23 cellular contexts compared by ENCODE assay signal in the genomic region with DNA sequence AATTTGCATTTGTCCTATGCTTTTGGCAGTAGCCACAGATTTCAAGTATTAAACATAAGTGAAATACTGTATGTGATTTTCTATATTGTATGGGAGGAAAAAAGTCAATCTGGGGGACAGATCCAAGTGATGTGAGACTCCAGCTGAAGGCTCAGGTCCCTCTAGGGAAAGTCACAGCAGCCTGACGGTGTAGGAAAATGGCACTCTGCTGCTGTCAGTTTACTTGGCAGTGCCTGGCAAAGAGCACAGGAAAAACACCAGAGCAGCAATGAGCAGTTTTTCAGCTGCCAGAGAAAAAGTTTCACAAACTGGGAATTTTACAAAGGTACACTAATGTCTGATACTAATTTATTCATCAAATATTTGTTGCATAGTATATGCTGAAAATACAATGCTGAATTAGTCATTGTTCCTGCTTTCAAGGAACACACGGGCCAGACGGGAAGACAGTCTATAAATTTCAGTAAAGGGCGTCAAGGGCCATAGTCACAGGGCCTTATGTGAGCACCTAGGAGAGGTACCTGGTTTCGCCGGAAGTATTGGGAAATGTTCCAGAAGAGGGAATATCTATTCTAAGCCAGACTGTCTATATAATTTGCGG.
"Had no signal": no experiment of that assay in that cellular context is flagged by ENCODE, and none has a peak within 500 bp of the region (broad histone marks: within the 10 kb centered on the region; RNA-seq: fewer than 3 reads in every experiment).

No MANE protein-coding gene starts in this region.

- H3K27ac ChIP-seq: esophagus muscularis mucosa, lower lobe of right lung, neutrophil, ovary, prostate gland, thyroid gland had no signal

- H3K4me3 Mint-ChIP-seq: activated CD4-positive, alpha-beta memory T cell treated with anti-CD3 and anti-CD28 coated beads, Interleukin-2, amount 10 ng/mL, durations not matched to agents 7 days and 5 days; activated CD4-positive, alpha-beta T cell treated with anti-CD3 and anti-CD28 coated beads, Interleukin-2, amount 10 ng/mL, durations not matched to agents 24 days and 14 days; activated CD8-positive, alpha-beta memory T cell treated with anti-CD3 and anti-CD28 coated beads, Interleukin-2, amount 10 ng/mL, durations not matched to agents 7 days and 5 days; activated naive CD4-positive, alpha-beta T cell treated with anti-CD3 and anti-CD28 coated beads, Interleukin-2, amount 10 ng/mL, durations not matched to agents 7 days and 5 days; mesothelial cell of epicardium; naive thymus-derived CD8-positive, alpha-beta T cell; stimulated activated naive CD8-positive, alpha-beta T cell treated with anti-CD3 and anti-CD28 coated beads, Interleukin-15, Interleukin-2, amounts not matched to agents 100 ng/mL and 50 ng/mL, for 24 hours had no signal

- H3K4me1 ChIP-seq: esophagus muscularis mucosa, lower lobe of right lung, prostate gland had no signal

- DNase-seq: activated CD4-positive, alpha-beta memory T cell treated with anti-CD3 and anti-CD28 coated beads, Interleukin-2, amount 10 ng/mL, durations not matched to agents 7 days and 5 days; activated CD4-positive, alpha-beta T cell treated with anti-CD3 and anti-CD28 coated beads, Interleukin-2, amount 10 ng/mL, durations not matched to agents 24 days and 14 days; activated CD8-positive, alpha-beta memory T cell treated with anti-CD3 and anti-CD28 coated beads, Interleukin-2, amount 10 ng/mL, durations not matched to agents 7 days and 5 days; activated effector memory CD4-positive, alpha-beta T cell treated with anti-CD3 and anti-CD28 coated beads, Interleukin-2, amount 50 U/mL, for 16 hours; activated naive CD4-positive, alpha-beta T cell treated with anti-CD3 and anti-CD28 coated beads, Interleukin-2, amount 10 ng/mL, durations not matched to agents 7 days and 5 days; activated T-cell treated with anti-CD3 and anti-CD28 coated beads for 4 hours; amygdala; effector CD4-positive, alpha-beta T cell; lower lobe of right lung; naive thymus-derived CD8-positive, alpha-beta T cell; ovary; stimulated activated CD4-positive, alpha-beta T cell treated with anti-CD3 and anti-CD28 coated beads, Interleukin-1b, Interleukin-23, amount 100 ng/mL, for 48 hours; substantia nigra; SW 1271; T-helper 2 cell; thyroid gland had no signal

- H3K4me3 ChIP-seq: esophagus muscularis mucosa, lower lobe of right lung, ovary, prostate gland, skin epidermis, thyroid gland had no signal

- H3K27me3 Mint-ChIP-seq: activated CD8-positive, alpha-beta memory T cell treated with anti-CD3 and anti-CD28 coated beads, Interleukin-2, amount 10 ng/mL, durations not matched to agents 7 days and 5 days; naive thymus-derived CD8-positive, alpha-beta T cell; stimulated activated naive CD8-positive, alpha-beta T cell treated with anti-CD3 and anti-CD28 coated beads, Interleukin-15, Interleukin-2, amounts not matched to agents 100 ng/mL and 50 ng/mL, for 24 hours had no signal

- H3K9me3 ChIP-seq: esophagus muscularis mucosa, lower lobe of right lung, neutrophil, ovary, prostate gland, thyroid gland had no signal

- ATAC-seq: activated CD4-positive, CD25-positive, alpha-beta regulatory T cell treated with anti-CD3 and anti-CD28 coated beads, Interleukin-2, amount 50 U/mL, for 24 hours; activated CD8-positive, alpha-beta memory T cell treated with anti-CD3 and anti-CD28 coated beads, Interleukin-2, amount 10 ng/mL, durations not matched to agents 7 days and 5 days; lower lobe of right lung; naive thymus-derived CD8-positive, alpha-beta T cell had no signal

- H3K36me3 Mint-ChIP-seq: mesothelial cell of epicardium; naive thymus-derived CD8-positive, alpha-beta T cell had no signal

- H3K4me1 Mint-ChIP-seq: activated CD4-positive, alpha-beta memory T cell treated with anti-CD3 and anti-CD28 coated beads, Interleukin-2, amount 10 ng/mL, durations not matched to agents 7 days and 5 days; activated CD8-positive, alpha-beta memory T cell treated with anti-CD3 and anti-CD28 coated beads, Interleukin-2, amount 10 ng/mL, durations not matched to agents 7 days and 5 days; activated naive CD4-positive, alpha-beta T cell treated with anti-CD3 and anti-CD28 coated beads, Interleukin-2, amount 10 ng/mL, durations not matched to agents 7 days and 5 days had no signal

- H3K27me3 ChIP-seq: esophagus muscularis mucosa, neutrophil, ovary, thyroid gland had no signal

- H3K27ac Mint-ChIP-seq: activated CD4-positive, alpha-beta memory T cell treated with anti-CD3 and anti-CD28 coated beads, Interleukin-2, amount 10 ng/mL, durations not matched to agents 7 days and 5 days; activated CD4-positive, alpha-beta T cell treated with anti-CD3 and anti-CD28 coated beads, Interleukin-2, amount 10 ng/mL, durations not matched to agents 24 days and 14 days; activated CD8-positive, alpha-beta memory T cell treated with anti-CD3 and anti-CD28 coated beads, Interleukin-2, amount 10 ng/mL, durations not matched to agents 7 days and 5 days; activated naive CD4-positive, alpha-beta T cell treated with anti-CD3 and anti-CD28 coated beads, Interleukin-2, amount 10 ng/mL, durations not matched to agents 7 days and 5 days; mesothelial cell of epicardium; stimulated activated naive CD8-positive, alpha-beta T cell treated with anti-CD3 and anti-CD28 coated beads, Interleukin-15, Interleukin-2, amounts not matched to agents 100 ng/mL and 50 ng/mL, for 24 hours had no signal

- H3K9me3 Mint-ChIP-seq: activated CD4-positive, alpha-beta memory T cell treated with anti-CD3 and anti-CD28 coated beads, Interleukin-2, amount 10 ng/mL, durations not matched to agents 7 days and 5 days; activated naive CD4-positive, alpha-beta T cell treated with anti-CD3 and anti-CD28 coated beads, Interleukin-2, amount 10 ng/mL, durations not matched to agents 7 days and 5 days; mesothelial cell of epicardium; stimulated activated naive CD8-positive, alpha-beta T cell treated with anti-CD3 and anti-CD28 coated beads, Interleukin-15, Interleukin-2, amounts not matched to agents 100 ng/mL and 50 ng/mL, for 24 hours had no signal

- H3K36me3 ChIP-seq: esophagus muscularis mucosa, lower lobe of right lung, neutrophil, ovary, prostate gland, thyroid gland had no signal
